In genomic region chr2:132564065-132564464, GRCh38 we compare ENCODE assay signal across 27 cellular contexts.
A peak's percentile ranks its signal among the peaks of the same experiment; 100 is the strongest.
DNase-seq lines count a peak whose midpoint lies in the region; ATAC-seq, FAIRE-seq and TF ChIP-seq lines count a peak whose summit lies in the region.
"Had no signal": no experiment of that assay in that cellular context is flagged by ENCODE, and none has a peak within 500 bp of the region (broad histone marks: within the 10 kb centered on the region; RNA-seq: fewer than 3 reads in every experiment).

No MANE protein-coding gene starts in this region.

- H3K27me3 ChIP-seq in PC-3 (ENCODE audit: low read length) = no peaks in the 10 kb centered on the region
- H3K27me3 ChIP-seq: Peyer's patch had no signal

- no peak for TF ChIP-seq POLR2A in H54 (IDR thresholded peaks at IDR 0.05; ENCODE audit: low read depth, low read length)

- H3K36me3 ChIP-seq in PC-3 (ENCODE audit: low read depth, low read length) = no peaks in the 10 kb centered on the region
- H3K36me3 ChIP-seq: Peyer's patch had no signal

- 0 out of 2 replicates have a peak, but pooled peaks cover 4% of the 10 kb centered on the region for H4K20me1 ChIP-seq in PC-3 (ENCODE audit: low read length)

- no peak overlapping the region for H3K9ac ChIP-seq in PC-3 (ENCODE audit: low read length)

- H2AFZ ChIP-seq in PC-3 (ENCODE audit: low read length) = no peak overlapping the region

- POLR2A ChIA-PET in PC-3 (lab: Charles Lee; ENCODE audit: unreplicated experiment) = no interaction called here

- no peak for TF ChIP-seq CTCF in PC-3 (conservative IDR thresholded peaks at IDR 0.05; ENCODE audit: low read depth, low read length)

- H3K4me2 ChIP-seq in PC-3 (ENCODE audit: low read length) = no peak overlapping the region

- H3K4me1 Mint-ChIP-seq in activated CD8-positive, alpha-beta memory T cell treated with anti-CD3 and anti-CD28 coated beads, Interleukin-2, amount 10 ng/mL, durations not matched to agents 7 days and 5 days = no peaks in the 10 kb centered on the region
- H3K4me1 Mint-ChIP-seq: B cell; CD8-positive, alpha-beta memory T cell had no signal

- H3K27ac Mint-ChIP-seq in activated CD8-positive, alpha-beta memory T cell treated with anti-CD3 and anti-CD28 coated beads, Interleukin-2, amount 10 ng/mL, durations not matched to agents 7 days and 5 days = no peak overlapping the region
- H3K27ac Mint-ChIP-seq: B cell; CD8-positive, alpha-beta memory T cell had no signal

- H3K4me3 ChIP-seq in PC-3 (ENCODE audit: low read length) = no peak overlapping the region
- H3K4me3 ChIP-seq: K562, Peyer's patch, SK-N-MC had no signal

- peaks cover 4% of the 10 kb centered on the region for H3K9me3 Mint-ChIP-seq in activated CD8-positive, alpha-beta memory T cell treated with anti-CD3 and anti-CD28 coated beads, Interleukin-2, amount 10 ng/mL, durations not matched to agents 7 days and 5 days (ENCODE audit: low read depth)

- CTCF ChIA-PET in PC-3 (lab: Charles Lee) = no interaction called here
- CTCF ChIA-PET in activated CD8-positive, alpha-beta memory T cell treated with anti-CD3 and anti-CD28 coated beads, Interleukin-2, amount 10 ng/mL, durations not matched to agents 7 days and 5 days (lab: Charles Lee) = no interaction called here

- H3K79me2 ChIP-seq in PC-3 (ENCODE audit: low read length) = peaks cover 24% of the 10 kb centered on the region; the same call in 1 of the 2 replicates

- intact Hi-C loops in PC-3 (cut with micrococcal nuclease) = no loop called here
- intact Hi-C loops in sciatic nerve (cut with DNase I) = no loop called here

- peak; percentile 43 for DNase-seq in NCI-H2029 (lab: John Stamatoyannopoulos, UW)
- DNase-seq in PC-3 = peak; percentile 40
- DNase-seq in kidney tubule cell (ENCODE audit: low spot score) = peak; percentile 94
- DNase-seq in sciatic nerve (ENCODE audit: low spot score) = peak; percentile 14
- no peak for DNase-seq in activated CD8-positive, alpha-beta memory T cell treated with anti-CD3 and anti-CD28 coated beads, Interleukin-2, amount 10 ng/mL, durations not matched to agents 7 days and 5 days
- DNase-seq in H54 (ENCODE audit: insufficient read length, low spot score) = no peak
- DNase-seq: Calu3; CD8-positive, alpha-beta memory T cell; H7; Kasumi-1; NCI-H1092 treated with DMSO at 0.1 percent for 48 hours; NCI-H1436; NCI-H187; NCI-H2107; NCI-H446 treated with DMSO at 0.1 percent for 48 hours; NCI-H526; NCI-H82; Peyer's patch; SIG-M5; SW 1271 had no signal

- H3K4me1 ChIP-seq in PC-3 (ENCODE audit: insufficient read depth, low read length) = peaks cover 23% of the 10 kb centered on the region
- H3K4me1 ChIP-seq: Peyer's patch had no signal

- H3K36me3 Mint-ChIP-seq in activated CD8-positive, alpha-beta memory T cell treated with anti-CD3 and anti-CD28 coated beads, Interleukin-2, amount 10 ng/mL, durations not matched to agents 7 days and 5 days = no peaks in the 10 kb centered on the region

- no peaks in the 10 kb centered on the region for H3F3A ChIP-seq in PC-3 (ENCODE audit: low read length, unreplicated experiment)

- H3K9me3 ChIP-seq in PC-3 (ENCODE audit: low read length) = no peaks in the 10 kb centered on the region
- H3K9me3 ChIP-seq: Peyer's patch had no signal

- H3K9me2 ChIP-seq in PC-3 (replicated peaks; ENCODE audit: low read length) = no peaks in the 10 kb centered on the region

- no peak for FAIRE-seq in H54 (lab: Jason Lieb, UNC)
- FAIRE-seq: GM19239, HTR-8/SVneo, K562 had no signal

- no peaks in the 10 kb centered on the region for H3K27me3 Mint-ChIP-seq in activated CD8-positive, alpha-beta memory T cell treated with anti-CD3 and anti-CD28 coated beads, Interleukin-2, amount 10 ng/mL, durations not matched to agents 7 days and 5 days
- H3K27me3 Mint-ChIP-seq: B cell; CD8-positive, alpha-beta memory T cell had no signal

- ATAC-seq in PC-3 (peak; percentile 66), sciatic nerve (no peak), HG02885 (IDR thresholded peaks at IDR 0.05; ENCODE audit: poor library complexity, unreplicated experiment) (no peak)
- no peak for ATAC-seq in activated CD8-positive, alpha-beta memory T cell treated with anti-CD3 and anti-CD28 coated beads, Interleukin-2, amount 10 ng/mL, durations not matched to agents 7 days and 5 days
- ATAC-seq: K562 had no signal

- no peak overlapping the region for H3K4me3 Mint-ChIP-seq in activated CD8-positive, alpha-beta memory T cell treated with anti-CD3 and anti-CD28 coated beads, Interleukin-2, amount 10 ng/mL, durations not matched to agents 7 days and 5 days
- H3K4me3 Mint-ChIP-seq: B cell; CD8-positive, alpha-beta memory T cell had no signal

- no TSS peak for BruUV-seq in PC-3 (replicated peaks; lab: Mats Ljungman, UMichigan)

- no peak overlapping the region for H3K27ac ChIP-seq in PC-3 (ENCODE audit: low read length)
- H3K27ac ChIP-seq: C4-2B, Peyer's patch, SK-N-MC had no signal

Comparison
In these comparisons a context has a peak if more than half of its experiments do, and no peak if none do; other contexts are left out.
1. DNase-seq: peak in NCI-H2029 (single experiment), PC-3 (single experiment), kidney tubule cell (single experiment) and sciatic nerve (single experiment); none in activated CD8-positive, alpha-beta memory T cell treated with anti-CD3 and anti-CD28 coated beads, Interleukin-2, amount 10 ng/mL, durations not matched to agents 7 days and 5 days (single experiment) and H54 (single experiment).